In the genomic region with DNA sequence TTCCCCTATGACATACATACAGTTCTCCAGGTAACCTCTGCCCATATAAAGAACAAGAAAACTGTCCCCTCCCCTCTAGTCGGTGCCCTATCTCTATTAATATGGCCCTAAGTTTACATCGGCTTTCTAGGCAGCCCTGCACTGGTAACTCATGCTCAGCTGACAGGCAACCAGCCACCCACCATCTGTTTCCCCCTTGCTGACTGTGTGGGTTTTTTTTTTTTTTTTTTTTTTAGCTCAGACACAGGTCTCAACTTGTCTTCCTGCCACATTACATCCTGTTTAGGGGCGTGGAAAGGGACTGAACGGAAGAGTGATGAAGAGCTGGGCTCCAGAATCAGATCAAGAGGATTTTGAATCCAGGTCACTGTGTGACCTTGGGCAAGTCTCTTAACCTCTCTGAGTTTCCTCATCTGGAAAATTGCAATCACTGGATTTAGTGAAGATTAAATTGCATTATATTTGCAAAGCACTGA, we compare ENCODE assay signal across 8 cellular contexts. TPM values are rescaled to one million over a fixed set of nuclear protein-coding genes. Genes with fewer than 3 reads are reported as not detected.
DNase-seq lines count a peak whose midpoint lies in the region; ATAC-seq lines count a peak whose summit lies in the region.

No MANE protein-coding gene starts in this region.

- intact Hi-C loops in CD4-positive, alpha-beta memory T cell (cut with micrococcal nuclease): loop anchor here (1.0 to 2.0 kb wide), 5 partner anchors 9 to 36 kb away; no protein-coding TSS in a partner anchor
- intact Hi-C loops in sciatic nerve (cut with DNase I): no loop called here

- no peaks in the 10 kb centered on the region for H3K9me3 ChIP-seq in CD4-positive, alpha-beta memory T cell (ENCODE audit: control insufficient read depth in 1 of 2, low read length in 2 of 2)

- H3K27me3 ChIP-seq in CD4-positive, alpha-beta memory T cell (ENCODE audit: insufficient read depth, low read length): no peaks in the 10 kb centered on the region

- H3K4me3 ChIP-seq in CD4-positive, alpha-beta memory T cell (ENCODE audit: low read length in 2 of 2): peak overlapping the region; percentile 30 to 48

- peaks cover 46 to 78% of the 10 kb centered on the region in 2 donors for H3K36me3 Mint-ChIP-seq in CD4-positive, alpha-beta memory T cell

- peaks cover 96% of the 10 kb centered on the region for H3K4me1 ChIP-seq in CD4-positive, alpha-beta memory T cell (ENCODE audit: insufficient read depth, low read length)

- peak overlapping the region; percentile 77 to 98 (median 89) for H3K4me3 Mint-ChIP-seq in CD4-positive, alpha-beta memory T cell

- DNase-seq in CD4-positive, alpha-beta memory T cell: peak; percentile 81 to 92 (median 86)
- peak; percentile 94 for DNase-seq in NOMO-1 treated with DMSO at 0.1 percent for 48 hours (lab: John Stamatoyannopoulos, UW; ENCODE audit: unreplicated experiment)
- DNase-seq in activated effector memory CD4-positive, alpha-beta T cell treated with Interleukin-2 at 50 U/mL for 16 hours: peak; percentile 58
- no peak for DNase-seq in sciatic nerve (ENCODE audit: low spot score)
- DNase-seq in COLO668 (lab: John Stamatoyannopoulos, UW; ENCODE audit: unreplicated experiment): no peak
- no peak for DNase-seq in SIG-M5 treated with dmso at 0.1 percent for 504 hours (lab: John Stamatoyannopoulos, UW; ENCODE audit: unreplicated experiment)

- H3K36me3 ChIP-seq in CD4-positive, alpha-beta memory T cell (ENCODE audit: insufficient read depth, low read length): peaks cover 45% of the 10 kb centered on the region

- ATAC-seq in GM21390 (IDR thresholded peaks at IDR 0.05; ENCODE audit: unreplicated experiment) (peak; percentile 32), sciatic nerve (peak; percentile 18), HG02852 (IDR thresholded peaks at IDR 0.05; ENCODE audit: unreplicated experiment) (no peak)

- H3K4me1 Mint-ChIP-seq in CD4-positive, alpha-beta memory T cell: peaks cover 77 to 99% (median 85%) of the 10 kb centered on the region in 4 donors

- peak overlapping the region; percentile 95 to 99 (median 98) for H3K27ac Mint-ChIP-seq in CD4-positive, alpha-beta memory T cell

- H3K9me3 Mint-ChIP-seq in CD4-positive, alpha-beta memory T cell: peaks cover 0 to 2% (median 0%) of the 10 kb centered on the region in 8 donors

- POLR2A ChIA-PET in CD4-positive, alpha-beta memory T cell (lab: Charles Lee; ENCODE audit: partially characterized antibody): interaction anchor here (1.0 to 37.5 kb wide), 8 partner anchors 12 to 1365 kb away, joined by 3 to 1160 read pairs (median 20); partner anchors contain the start of gene LAPTM5

- no peaks in the 10 kb centered on the region for H3K27me3 Mint-ChIP-seq in CD4-positive, alpha-beta memory T cell

- CTCF ChIA-PET in CD4-positive, alpha-beta memory T cell (lab: Charles Lee; ENCODE audit: partially characterized antibody): interaction anchor here (0.6 to 7.7 kb wide), 11 partner anchors 10 to 169 kb away, joined by 3 to 111 read pairs (median 6); partner anchors contain the start of genes LAPTM5 and MATN1

- H3K27ac ChIP-seq in CD4-positive, alpha-beta memory T cell (ENCODE audit: low read depth, low read length): peak overlapping the region; percentile 92

RNA-seq across cellular contexts. Expression of gene LAPTM5, which starts 14.0 kb away (rescaled TPM):
- 100 to 1,000 TPM; 587 to 608 TPM for total RNA-seq in CD4-positive, alpha-beta memory T cell
- 100 to 1,000 TPM; 563 to 851 TPM for polyA plus RNA-seq in CD4-positive, alpha-beta memory T cell
- total RNA-seq in sciatic nerve: 65.0 TPM

RNA-seq across cellular contexts. Expression of gene MATN1, which starts 20.2 kb away (rescaled TPM):
- total RNA-seq in CD4-positive, alpha-beta memory T cell: under 1 TPM in 1 of 2 experiments, not detected in 1; 0.12 TPM
- polyA plus RNA-seq in CD4-positive, alpha-beta memory T cell: 1 to 10 TPM in 1 of 2 donors, under 1 TPM in 1; 0.53 to 1.2 TPM
- 0.18 TPM for total RNA-seq in sciatic nerve

Comparison
In these comparisons a context has a peak if more than half of its experiments do, and no peak if none do; other contexts are left out.
1. DNase-seq: peak in CD4-positive, alpha-beta memory T cell (5 of 5), NOMO-1 treated with DMSO at 0.1 percent for 48 hours (single experiment) and activated effector memory CD4-positive, alpha-beta T cell treated with Interleukin-2 at 50 U/mL for 16 hours (single experiment); none in sciatic nerve (single experiment), COLO668 (single experiment) and SIG-M5 treated with dmso at 0.1 percent for 504 hours (single experiment).